8 cellular contexts compared by ENCODE assay signal in the genomic region with DNA sequence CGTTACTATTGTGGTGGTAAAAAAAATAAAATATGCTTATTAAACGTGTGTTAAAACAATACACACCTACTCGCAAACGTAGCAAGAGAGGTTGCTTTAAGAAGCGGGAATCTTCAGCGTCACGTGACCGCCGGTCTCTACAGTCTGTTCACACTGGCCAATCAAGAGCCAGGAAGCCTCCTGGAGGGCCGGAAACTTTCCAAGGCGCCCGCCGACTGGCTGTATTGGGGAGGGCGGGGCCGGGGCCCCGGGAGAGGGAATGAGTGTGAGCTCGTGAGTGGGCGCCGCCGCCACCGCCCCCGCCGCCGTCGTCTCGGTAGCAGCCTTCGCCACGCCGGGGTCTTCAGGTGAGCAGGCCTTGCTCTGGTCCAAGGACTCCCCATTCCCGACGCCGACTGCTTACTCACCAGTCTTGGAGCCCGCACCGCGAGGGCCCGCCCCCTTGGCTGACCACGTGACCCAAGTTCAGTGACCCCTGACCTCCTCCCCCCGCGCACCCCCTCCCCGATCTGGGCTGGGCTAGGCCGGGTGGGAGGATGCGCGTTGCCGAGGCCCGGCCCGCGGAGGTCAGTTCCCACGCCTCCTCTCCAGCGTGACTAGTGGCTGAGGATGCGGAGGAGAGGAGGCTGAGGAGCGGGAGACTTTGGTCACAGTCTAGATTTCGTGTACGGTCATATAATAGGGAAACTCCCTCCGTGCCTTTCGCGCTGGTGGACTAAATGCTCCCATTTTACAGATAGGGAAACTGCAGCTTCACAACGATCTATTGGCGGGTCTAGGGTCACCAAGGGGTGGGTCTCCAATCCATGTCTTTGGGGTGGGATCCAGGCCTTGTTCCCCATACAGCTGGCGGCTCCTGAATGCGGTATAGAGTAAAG. TPM values are rescaled to one million over a fixed set of nuclear protein-coding genes. Genes with fewer than 3 reads are reported as not detected.
DNase-seq lines count a peak whose midpoint lies in the region; ATAC-seq and TF ChIP-seq lines count a peak whose summit lies in the region.

A gene with protein sequence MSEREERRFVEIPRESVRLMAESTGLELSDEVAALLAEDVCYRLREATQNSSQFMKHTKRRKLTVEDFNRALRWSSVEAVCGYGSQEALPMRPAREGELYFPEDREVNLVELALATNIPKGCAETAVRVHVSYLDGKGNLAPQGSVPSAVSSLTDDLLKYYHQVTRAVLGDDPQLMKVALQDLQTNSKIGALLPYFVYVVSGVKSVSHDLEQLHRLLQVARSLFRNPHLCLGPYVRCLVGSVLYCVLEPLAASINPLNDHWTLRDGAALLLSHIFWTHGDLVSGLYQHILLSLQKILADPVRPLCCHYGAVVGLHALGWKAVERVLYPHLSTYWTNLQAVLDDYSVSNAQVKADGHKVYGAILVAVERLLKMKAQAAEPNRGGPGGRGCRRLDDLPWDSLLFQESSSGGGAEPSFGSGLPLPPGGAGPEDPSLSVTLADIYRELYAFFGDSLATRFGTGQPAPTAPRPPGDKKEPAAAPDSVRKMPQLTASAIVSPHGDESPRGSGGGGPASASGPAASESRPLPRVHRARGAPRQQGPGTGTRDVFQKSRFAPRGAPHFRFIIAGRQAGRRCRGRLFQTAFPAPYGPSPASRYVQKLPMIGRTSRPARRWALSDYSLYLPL (plus strand): TSS at position 253 of the 878 bp plus-strand sequence. CDS start 4,388 bp downstream, outside the sequence.

- H3K4me1 ChIP-seq in left lung, result peaks cover 16 to 42% of the 10 kb centered on the region in 2 donors

- no peaks in the 10 kb centered on the region for H3K27me3 ChIP-seq in BJ (ENCODE audit: control insufficient read depth, insufficient read depth, low read length)
- no peaks in the 10 kb centered on the region for H3K27me3 ChIP-seq in left lung

- H3K27me3 Mint-ChIP-seq in dendritic cell treated with granulocyte-macrophage colony-stimulating factor and Interleukin-4, amounts not matched to agents 40 ng/mL and 50 ng/mL, for 4 days, result no peaks in the 10 kb centered on the region

- H3K4me1 Mint-ChIP-seq in dendritic cell treated with granulocyte-macrophage colony-stimulating factor and Interleukin-4, amounts not matched to agents 40 ng/mL and 50 ng/mL, for 4 days (ENCODE audit: low read depth), result peaks cover 45% of the 10 kb centered on the region

- peak within 1 kb of the TSS; percentile 69 for H3K4me3 ChIP-seq in BJ (ENCODE audit: low read depth, low read length)
- peak within 1 kb of the TSS; percentile 52 to 72 for H3K4me3 ChIP-seq in left lung

- peaks cover 61% of the 10 kb centered on the region for H3K36me3 Mint-ChIP-seq in dendritic cell treated with granulocyte-macrophage colony-stimulating factor and Interleukin-4, amounts not matched to agents 40 ng/mL and 50 ng/mL, for 4 days (ENCODE audit: low read depth)

- CTCF ChIA-PET in BJ (lab: Yijun Ruan, JAX), result interaction anchor here (0.6 to 12.0 kb wide), 5 partner anchors 15 to 377 kb away, joined by 3 to 122 read pairs (median 3); a partner anchor contains a TSS

- H3K27ac Mint-ChIP-seq in dendritic cell treated with granulocyte-macrophage colony-stimulating factor and Interleukin-4, amounts not matched to agents 40 ng/mL and 50 ng/mL, for 4 days, result peak within 1 kb of the TSS; percentile 96

- peak within 1 kb of the TSS; percentile 91 to 94 for H3K27ac ChIP-seq in left lung

- DNase-seq in BJ (ENCODE audit: low read depth), result peak; percentile 80
- peak; percentile 81 for DNase-seq in GM19240 (ENCODE audit: insufficient read length, low spot score)
- peak; percentile 98 to 99 for DNase-seq in NCI-H526 (lab: John Stamatoyannopoulos, UW)
- peak; percentile 87 for DNase-seq in activated CD4-positive, alpha-beta T cell treated with anti-CD3 and anti-CD28 coated beads, Interleukin-2, amount 50 U/mL, for 1 hour
- peak; percentile 97 to 98 for DNase-seq in left lung
- DNase-seq in stimulated activated CD4-positive, alpha-beta T cell treated with anti-CD3 and anti-CD28 coated beads, Interleukin-2, amount 100 ng/mL, for 48 hours, result peak; percentile 94 to 97

- H3K4me3 Mint-ChIP-seq in dendritic cell treated with granulocyte-macrophage colony-stimulating factor and Interleukin-4, amounts not matched to agents 40 ng/mL and 50 ng/mL, for 4 days, result peak within 1 kb of the TSS; percentile 85

- no peaks in the 10 kb centered on the region for H3K9me3 ChIP-seq in left lung

- H3K9me3 Mint-ChIP-seq in dendritic cell treated with granulocyte-macrophage colony-stimulating factor and Interleukin-4, amounts not matched to agents 40 ng/mL and 50 ng/mL, for 4 days, result no peaks in the 10 kb centered on the region

- ATAC-seq in HG03460 (IDR thresholded peaks at IDR 0.05; ENCODE audit: unreplicated experiment) (peak; percentile 80), left lung (peak; percentile 97)

- POLR2A ChIA-PET in BJ (lab: Charles Lee), result interaction anchor here (0.6 to 1.4 kb wide), 4 partner anchors 10 to 70 kb away, joined by 3 to 10 read pairs (median 8); a partner anchor contains a TSS

- no peak for TF ChIP-seq CTCF in BJ (IDR thresholded peaks at IDR 0.05; ENCODE audit: insufficient read depth, low read depth, low read length)
- TF ChIP-seq CTCF in left lung (IDR thresholded peaks at IDR 0.05), result no peak

- H3K36me3 ChIP-seq in BJ (ENCODE audit: control insufficient read depth, insufficient read depth, low read length), result peaks cover 2% of the 10 kb centered on the region
- peaks cover 0 to 32% of the 10 kb centered on the region in 2 donors for H3K36me3 ChIP-seq in left lung

- intact Hi-C loops in dendritic cell treated with granulocyte-macrophage colony-stimulating factor and Interleukin-4, amounts not matched to agents 40 ng/mL and 50 ng/mL, for 4 days (cut with micrococcal nuclease), result loop anchor here (1.0 to 5.0 kb wide), 3 partner anchors 10 to 44 kb away; a partner anchor contains a TSS
- intact Hi-C loops in left lung (cut with DNase I), result no loop called here

RNA-seq across cellular contexts. Expression of the gene that starts here (rescaled TPM):
- polyA plus RNA-seq in BJ (2011; rRNA removed), result 9.1 and 17.0 TPM in 2 replicates
- 12.2 and 19.0 TPM in 2 replicates for polyA minus RNA-seq in BJ (2011; rRNA and poly(A)+ RNA removed)
- 10 to 100 TPM; 14.5 to 24.9 TPM for total RNA-seq in left lung

Comparison
In these comparisons a context has a peak if more than half of its experiments do, and no peak if none do; other contexts are left out.
1. Peak in every context shown above with its lines: DNase-seq, ATAC-seq, H3K4me3 ChIP-seq and H3K27ac ChIP-seq.